In genomic region chr5:141618030-141618803, GRCh38 we compare ENCODE assay signal across 8 cellular contexts. TPM values are rescaled to one million over a fixed set of nuclear protein-coding genes. Genes with fewer than 3 reads are reported as not detected.
DNase-seq lines count a peak whose midpoint lies in the region; ATAC-seq and TF ChIP-seq lines count a peak whose summit lies in the region.

No MANE protein-coding gene starts in this region.

- WGBS in heart right ventricle, 2 donors: 0 to 1% methylated on average over 31 to 36 of the region's 36 CpGs

- H3K27ac Mint-ChIP-seq in activated naive CD4-positive, alpha-beta T cell treated with anti-CD3 and anti-CD28 coated beads, Interleukin-2, amount 50 U/mL, for 72 hours: peak overlapping the region; percentile 97 to 99

- peaks cover 0 to 64% (median 38%) of the 10 kb centered on the region in 9 donors for H3K4me1 ChIP-seq in heart right ventricle

- H3K27me3 ChIP-seq in heart right ventricle: no peaks in the 10 kb centered on the region

- CTCF ChIA-PET in RWPE1 (lab: Yijun Ruan, JAX): interaction anchor here (0.6 to 2.5 kb wide), 26 partner anchors 9 to 518 kb away, joined by 3 to 107 read pairs (median 6); partner anchors contain the start of genes HDAC3, PCDHB3, PCDHGB2 and RELL2

- H3K9me3 ChIP-seq in heart right ventricle: no peaks in the 10 kb centered on the region

- H3K27ac ChIP-seq in RWPE1: peak overlapping the region; percentile 95
- H3K27ac ChIP-seq in heart right ventricle: peak overlapping the region; percentile 86 to 99 (median 96)

- POLR2A ChIA-PET in RWPE1 (lab: Yijun Ruan, JAX; ENCODE audit: low non-redundant PET): interaction anchor here (0.6 to 1.3 kb wide), 4 partner anchors 15 to 26 kb away, joined by 3 to 10 read pairs (median 4); partner anchors contain the start of genes HDAC3 and RELL2

- peak; percentile 17 for ATAC-seq in HG03565 (IDR thresholded peaks at IDR 0.05; ENCODE audit: unreplicated experiment)
- peak; percentile 35 to 48 for ATAC-seq in activated naive CD4-positive, alpha-beta T cell treated with anti-CD3 and anti-CD28 coated beads, Interleukin-2, amount 50 U/mL, for 72 hours
- peak; percentile 32 to 50 (median 46) for ATAC-seq in heart right ventricle

- peak overlapping the region; percentile 62 to 99 (median 94) for H3K4me3 ChIP-seq in heart right ventricle
- H3K4me3 ChIP-seq in retinal pigment epithelial cell (ENCODE audit: low read length): peak overlapping the region; percentile 79

- DNase-seq in DMS 273 treated with DMSO at 0.1 percent for 48 hours (lab: John Stamatoyannopoulos, UW) (peak; percentile 7), GM20000 (ENCODE audit: low spot score) (peak; percentile 57), RWPE1 (ENCODE audit: low spot score) (peak; percentile 92), heart right ventricle (peak; percentile 29 to 62), retinal pigment epithelial cell (ENCODE audit: low read depth) (no peak), NCI-H524 treated with DMSO at 0.1 percent for 48 hours (lab: John Stamatoyannopoulos, UW) (no peak)
- DNase-seq in activated naive CD4-positive, alpha-beta T cell treated with anti-CD3 and anti-CD28 coated beads, Interleukin-2, amount 50 U/mL, for 72 hours (ENCODE audit: low spot score in 2 of 2): peak in 1 of 2 donors; percentile 62

- no peaks in the 10 kb centered on the region for H3K9me3 Mint-ChIP-seq in activated naive CD4-positive, alpha-beta T cell treated with anti-CD3 and anti-CD28 coated beads, Interleukin-2, amount 50 U/mL, for 72 hours

- no peak for TF ChIP-seq CTCF in GM20000 (IDR thresholded peaks at IDR 0.05; ENCODE audit: extremely low read depth, missing control alignments)
- TF ChIP-seq CTCF in RWPE1 (conservative IDR thresholded peaks at IDR 0.05; ENCODE audit: low read depth): no peak
- no peak for TF ChIP-seq CTCF in heart right ventricle (IDR thresholded peaks at IDR 0.05)
- no peak for TF ChIP-seq CTCF in retinal pigment epithelial cell (conservative IDR thresholded peaks at IDR 0.05; ENCODE audit: low read depth, low read length)

- peaks cover 24 to 46% of the 10 kb centered on the region in 2 donors for H3K36me3 Mint-ChIP-seq in activated naive CD4-positive, alpha-beta T cell treated with anti-CD3 and anti-CD28 coated beads, Interleukin-2, amount 50 U/mL, for 72 hours

- H3K36me3 ChIP-seq in heart right ventricle: peaks cover 0 to 36% (median 18%) of the 10 kb centered on the region in 9 donors

- intact Hi-C loops in heart right ventricle (cut with DNase I): loop anchor here in 2 of 10 donors (2.0 kb wide), 1 partner anchor 25 kb away; no protein-coding TSS in a partner anchor

RNA-seq across cellular contexts. Expression of gene DIAPH1, which starts 0.6 kb away (rescaled TPM):
- total RNA-seq in activated naive CD4-positive, alpha-beta T cell treated with anti-CD3 and anti-CD28 coated beads, Interleukin-2, amount 50 U/mL, for 72 hours: 100 to 1,000 TPM; 184 to 216 TPM
- total RNA-seq in heart right ventricle: 10 to 100 TPM; 27.3 to 93.2 (median 46.9) TPM
- 10 to 100 TPM; 28.4 to 48.6 TPM for polyA plus RNA-seq in heart right ventricle

RNA-seq across cellular contexts. Expression of gene HDAC3, which starts 18.4 kb away (rescaled TPM):
- 100 to 1,000 TPM in 1 of 2 donors, 10 to 100 TPM in 1; 70.7 to 110 TPM for total RNA-seq in activated naive CD4-positive, alpha-beta T cell treated with anti-CD3 and anti-CD28 coated beads, Interleukin-2, amount 50 U/mL, for 72 hours
- total RNA-seq in heart right ventricle: 10 to 100 TPM; 30.9 to 43.0 (median 32.7) TPM
- 10 to 100 TPM; 27.7 to 38.2 TPM for polyA plus RNA-seq in heart right ventricle

RNA-seq across cellular contexts. Expression of gene RELL2, which starts 18.6 kb away (rescaled TPM):
- total RNA-seq in activated naive CD4-positive, alpha-beta T cell treated with anti-CD3 and anti-CD28 coated beads, Interleukin-2, amount 50 U/mL, for 72 hours: 10 to 100 TPM; 22.2 to 34.2 TPM
- 1 to 10 TPM in 2 of 10 donors, under 1 TPM in 8; 0.33 to 1.3 (median 0.51) TPM for total RNA-seq in heart right ventricle
- polyA plus RNA-seq in heart right ventricle: 1 to 10 TPM; 2.6 to 3.2 TPM

RNA-seq across cellular contexts. Expression of gene FCHSD1, which starts 33.0 kb away (rescaled TPM):
- total RNA-seq in activated naive CD4-positive, alpha-beta T cell treated with anti-CD3 and anti-CD28 coated beads, Interleukin-2, amount 50 U/mL, for 72 hours: 10 to 100 TPM; 44.9 to 62.9 TPM
- total RNA-seq in heart right ventricle: 1 to 10 TPM; 1.2 to 6.5 (median 2.6) TPM
- polyA plus RNA-seq in heart right ventricle: 1 to 10 TPM; 2.9 to 6.8 TPM

Comparison
In these comparisons a context has a peak if more than half of its experiments do, and no peak if none do; other contexts are left out.
1. DNase-seq: peak in DMS 273 treated with DMSO at 0.1 percent for 48 hours (single experiment), GM20000 (single experiment), RWPE1 (single experiment) and heart right ventricle (2 of 2); none in retinal pigment epithelial cell (single experiment) and NCI-H524 treated with DMSO at 0.1 percent for 48 hours (single experiment).
2. RNA of gene RELL2, which starts 18.6 kb away (total RNA-seq): 22.2 to 34.2 TPM in activated naive CD4-positive, alpha-beta T cell treated with anti-CD3 and anti-CD28 coated beads, Interleukin-2, amount 50 U/mL, for 72 hours; 0.33 to 1.3 TPM in heart right ventricle; every median in the first group is over 10 times any median in the second.
3. Peak in every context shown above with its lines, with median percentiles within 50 percentile points of each other: ATAC-seq.